ENCODE assay signal across 28 cellular contexts in the genomic region with DNA sequence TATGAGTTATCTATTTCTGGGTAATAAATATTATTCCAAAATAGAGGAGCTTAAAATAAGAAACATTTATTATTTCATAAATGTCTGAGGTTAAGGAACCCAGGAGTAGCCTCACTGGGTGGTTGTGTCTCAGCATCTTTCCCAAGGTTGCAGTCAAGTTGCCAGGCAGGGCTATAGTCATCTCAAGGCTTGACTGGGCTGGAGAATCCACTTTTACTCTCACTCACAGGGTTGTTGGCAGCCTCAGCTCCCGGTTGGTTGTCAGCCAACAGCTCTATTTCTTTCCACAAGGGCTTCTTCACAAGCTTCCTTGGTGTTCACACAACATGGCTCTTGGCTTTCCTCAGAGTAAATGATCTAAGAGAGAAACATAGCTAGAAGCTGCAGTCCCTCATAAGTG. TPM values are rescaled to one million over a fixed set of nuclear protein-coding genes. Genes with fewer than 3 reads are reported as not detected.
"Had no signal": no experiment of that assay in that cellular context is flagged by ENCODE, and none has a peak within 500 bp of the region (broad histone marks: within the 10 kb centered on the region; RNA-seq: fewer than 3 reads in every experiment).

No MANE protein-coding gene starts in this region.

- H3K36me3 ChIP-seq: ascending aorta, Peyer's patch, SJSA1 had no signal

- DNase-seq: activated CD4-positive, alpha-beta T cell treated with anti-CD3 and anti-CD28 coated beads for 48 hours; activated CD4-positive, alpha-beta T cell treated with anti-CD3 and anti-CD28 coated beads, Interleukin-2, amount 50 U/mL, for 4 hours; activated CD4-positive, CD25-positive, alpha-beta regulatory T cell treated with anti-CD3 and anti-CD28 coated beads, Interleukin-2, amount 50 U/mL, for 72 hours; activated CD8-positive, alpha-beta T cell treated with anti-CD3 and anti-CD28 coated beads, Interleukin-2, amount 10 ng/mL, durations not matched to agents 7 days and 5 days; activated effector memory CD4-positive, alpha-beta T cell treated with anti-CD3 and anti-CD28 coated beads, Interleukin-2, amount 50 U/mL, for 16 hours; activated naive CD4-positive, alpha-beta T cell treated with Interleukin-2 at 50 U/mL for 16 hours; activated naive CD8-positive, alpha-beta T cell treated with anti-CD3 and anti-CD28 coated beads, Interleukin-2, amount 50 U/mL, for 24 hours; activated T-cell treated with anti-CD3 and anti-CD28 coated beads, Interleukin-2, amount 50 U/mL, for 4 hours; amniotic stem cell; Karpas-422; MM.1S; NCI-H1105 treated with DMSO at 0.1 percent for 48 hours; NCI-H1436 treated with DMSO at 0.1 percent for 48 hours; NCI-H187 treated with DMSO at 0.1 percent for 48 hours; NCI-H2081 treated with DMSO at 0.1 percent for 48 hours; NCI-H446; NCI-H524; SHP77; T-helper 17 cell; T-helper 9 cell had no signal

- H3K27ac ChIP-seq: ascending aorta, Peyer's patch, RWPE1, SJSA1 had no signal

- H3K4me3 ChIP-seq: ascending aorta, K562, Peyer's patch, SJSA1 had no signal

- H3K9me3 ChIP-seq: Peyer's patch, SJSA1 had no signal

- H3K27me3 ChIP-seq: ascending aorta, Peyer's patch, SJSA1 had no signal

- ATAC-seq: activated CD8-positive, alpha-beta T cell treated with anti-CD3 and anti-CD28 coated beads, Interleukin-2, amount 10 ng/mL, durations not matched to agents 7 days and 5 days; activated naive CD4-positive, alpha-beta T cell treated with anti-CD3 and anti-CD28 coated beads, Interleukin-2, amount 50 U/mL, for 72 hours; activated naive CD8-positive, alpha-beta T cell treated with anti-CD3 and anti-CD28 coated beads, Interleukin-2, amount 50 U/mL, for 24 hours; activated T-cell treated with anti-CD3 and anti-CD28 coated beads, Interleukin-2, amount 50 U/mL, for 4 hours; K562; SK-N-SH treated with all-trans-retinoic acid at 6 μM for 48 hours; T-helper 17 cell; WTC11 had no signal

- H3K4me1 ChIP-seq: ascending aorta, Peyer's patch, SJSA1 had no signal

RNA-seq across cellular contexts. Expression of gene TEX51, which starts 55.6 kb away (rescaled TPM):
- total RNA-seq: activated CD8-positive, alpha-beta T cell treated with anti-CD3 and anti-CD28 coated beads, Interleukin-2, amount 10 ng/mL, durations not matched to agents 7 days and 5 days; activated naive CD4-positive, alpha-beta T cell treated with anti-CD3 and anti-CD28 coated beads, Interleukin-2, amount 50 U/mL, for 72 hours; activated T-cell treated with anti-CD3 and anti-CD28 coated beads, Interleukin-2, amount 50 U/mL, for 4 hours; ascending aorta; K562; Peyer's patch; SJSA1; T-helper 17 cell; WTC11 had no signal
